In the genomic region with DNA sequence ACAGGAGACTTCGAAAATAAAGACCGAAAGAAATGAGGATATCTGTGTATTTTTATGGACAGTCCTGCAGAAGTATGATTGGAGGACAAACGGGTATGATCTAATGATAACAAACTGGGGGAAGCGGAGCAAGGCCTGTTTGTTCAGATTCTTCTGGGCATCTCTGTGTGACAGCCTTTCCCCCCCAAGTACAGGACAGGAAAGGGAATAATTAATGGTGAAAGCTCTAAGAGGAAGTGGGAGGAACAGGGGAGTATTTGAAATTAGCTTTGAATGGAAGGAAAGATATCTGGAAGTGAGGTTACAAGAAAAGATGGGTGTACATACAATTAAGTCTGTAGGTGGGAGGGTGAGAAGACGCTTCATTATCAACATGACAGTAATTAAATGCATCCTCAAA, we compare ENCODE assay signal across 8 cellular contexts.
"Had no signal": no experiment of that assay in that cellular context is flagged by ENCODE, and none has a peak within 500 bp of the region (broad histone marks: within the 10 kb centered on the region; RNA-seq: fewer than 3 reads in every experiment).

No MANE protein-coding gene starts in this region.

- H3K4me2 ChIP-seq: GM23338 had no signal

- H3K36me3 ChIP-seq: HAP-1 had no signal

- H3K4me1 ChIP-seq: HAP-1 had no signal

- H3K27ac ChIP-seq: GM23248 had no signal

- H3K9me3 ChIP-seq: HAP-1 had no signal

- DNase-seq: GM23248, GOT3, H7, H9, HCEC 1CT, HFFc6 had no signal

- H3K4me3 ChIP-seq: GM23248, GM23338, HAP-1 had no signal

- H3K9ac ChIP-seq: GM23248 had no signal
